Comparison of ENCODE assay signal across 8 cellular contexts in the genomic region with DNA sequence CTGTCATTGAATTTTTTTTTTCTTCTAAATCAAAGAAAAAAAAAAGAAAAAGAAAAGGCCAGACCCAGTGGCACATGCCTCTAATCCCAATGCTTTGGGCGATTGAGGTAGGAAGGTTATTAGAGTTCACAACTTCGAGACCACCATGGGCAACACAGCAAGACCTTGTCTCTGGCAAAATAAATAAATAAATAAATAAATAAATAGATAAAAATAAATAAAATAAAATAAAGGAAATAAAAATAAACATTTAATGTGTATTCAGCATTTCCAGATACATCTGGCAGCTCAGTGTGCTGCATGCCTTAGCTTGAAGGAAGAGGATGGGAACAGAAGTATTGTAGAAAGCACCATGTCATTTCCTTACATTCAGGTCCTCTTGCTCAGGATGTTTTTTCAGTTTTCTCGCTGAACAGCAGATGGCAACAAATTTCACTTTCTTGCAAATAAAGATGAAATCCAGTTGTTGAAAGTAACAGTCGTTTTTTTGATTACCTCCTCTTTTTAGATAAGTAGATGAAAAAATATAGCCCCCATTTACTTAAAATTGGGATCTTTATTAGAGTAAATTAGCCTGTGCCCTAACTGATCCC. TPM values are rescaled to one million over a fixed set of nuclear protein-coding genes. Genes with fewer than 3 reads are reported as not detected.
DNase-seq lines count a peak whose midpoint lies in the region; ATAC-seq and TF ChIP-seq lines count a peak whose summit lies in the region.

No MANE protein-coding gene starts in this region.

- peak in 2 of 10 experiments; percentile 3 to 24 for DNase-seq in CD4-positive, alpha-beta T cell
- DNase-seq in GM13976 (ENCODE audit: low spot score), result peak; percentile 38
- DNase-seq in NCI-H774 (lab: John Stamatoyannopoulos, UW), result peak; percentile 1
- DNase-seq in central memory CD8-positive, alpha-beta T cell (ENCODE audit: low spot score in 2 of 2), result no peak
- peak; percentile 72 for DNase-seq in myocyte (ENCODE audit: low read depth)

- no peak overlapping the region for H3K4me3 Mint-ChIP-seq in CD4-positive, alpha-beta T cell
- H3K4me3 Mint-ChIP-seq in central memory CD8-positive, alpha-beta T cell, result no peak overlapping the region

- TF ChIP-seq CTCF in CD4-positive, alpha-beta T cell (IDR thresholded peaks at IDR 0.05), result peak; percentile 58
- peak; percentile 42 for TF ChIP-seq CTCF in GM13976 (IDR thresholded peaks at IDR 0.05; ENCODE audit: borderline replicate concordance, control extremely low read depth, extremely low read depth, insufficient read depth, missing control alignments)

- no peaks in the 10 kb centered on the region for H3K27me3 ChIP-seq in CD4-positive, alpha-beta T cell (ENCODE audit: control insufficient read depth, insufficient read depth, low read length)

- intact Hi-C loops in CD4-positive, alpha-beta T cell (cut with DNase I, micrococcal nuclease), result loop anchor here in 1 of 2 experiments (2.0 kb wide), 1 partner anchor 101 kb away; the partner anchor contains the start of gene ANKRD36

- H3K9me3 Mint-ChIP-seq in CD4-positive, alpha-beta T cell, result no peaks in the 10 kb centered on the region
- no peaks in the 10 kb centered on the region for H3K9me3 Mint-ChIP-seq in central memory CD8-positive, alpha-beta T cell

- H3K36me3 Mint-ChIP-seq in CD4-positive, alpha-beta T cell (ENCODE audit: low read depth), result no peaks in the 10 kb centered on the region
- H3K36me3 Mint-ChIP-seq in central memory CD8-positive, alpha-beta T cell (ENCODE audit: insufficient read depth), result no peaks in the 10 kb centered on the region

- H3K4me1 Mint-ChIP-seq in CD4-positive, alpha-beta T cell (ENCODE audit: low read depth), result no peaks in the 10 kb centered on the region
- no peaks in the 10 kb centered on the region for H3K4me1 Mint-ChIP-seq in central memory CD8-positive, alpha-beta T cell

- H3K27ac Mint-ChIP-seq in CD4-positive, alpha-beta T cell, result no peak overlapping the region
- H3K27ac Mint-ChIP-seq in central memory CD8-positive, alpha-beta T cell (ENCODE audit: low read depth), result no peak overlapping the region

- POLR2A ChIA-PET in CD4-positive, alpha-beta T cell (lab: Charles Lee), result no interaction called here

- in situ Hi-C loops in GM13976 (cut with MboI; ENCODE audit: low sequenced_read_pairs, unreplicated experiment), result no loop called here

- H3K27me3 Mint-ChIP-seq in CD4-positive, alpha-beta T cell, result peaks cover 28% of the 10 kb centered on the region
- H3K27me3 Mint-ChIP-seq in central memory CD8-positive, alpha-beta T cell, result peaks cover 52% of the 10 kb centered on the region

- ATAC-seq in CD4-positive, alpha-beta T cell (ENCODE audit: poor library complexity), result no peak
- ATAC-seq in central memory CD8-positive, alpha-beta T cell (replicated peaks; ENCODE audit: extremely low read depth, poor library complexity, severe bottlenecking), result peak; percentile 54
- ATAC-seq in GM21381 (IDR thresholded peaks at IDR 0.05; ENCODE audit: unreplicated experiment) (no peak), GM21367 (IDR thresholded peaks at IDR 0.05; ENCODE audit: unreplicated experiment) (no peak), HG02610 (IDR thresholded peaks at IDR 0.05; ENCODE audit: unreplicated experiment) (no peak)

- H3K9me3 ChIP-seq in CD4-positive, alpha-beta T cell (ENCODE audit: control insufficient read depth, low read length), result no peaks in the 10 kb centered on the region

- H3K27ac ChIP-seq in CD4-positive, alpha-beta T cell (ENCODE audit: low read depth, low read length), result no peak overlapping the region

- CTCF ChIA-PET in CD4-positive, alpha-beta T cell (lab: Charles Lee), result no interaction called here

RNA-seq across cellular contexts. Expression of gene FAM178B, which starts 25.7 kb away (rescaled TPM):
- total RNA-seq in CD4-positive, alpha-beta T cell, result under 1 TPM; 0.20 to 0.96 TPM
- total RNA-seq in myocyte, result 2.1 and 2.7 TPM in 2 replicates
- polyA plus RNA-seq in myocyte (2012), result 2.1 TPM

Comparison
In these comparisons a context has a peak if more than half of its experiments do, and no peak if none do; other contexts are left out.
1. DNase-seq: peak in GM13976 (single experiment), NCI-H774 (single experiment) and myocyte (single experiment); none in central memory CD8-positive, alpha-beta T cell (0 of 2).